ENCODE assay signal across 6 cellular contexts in the genomic region with DNA sequence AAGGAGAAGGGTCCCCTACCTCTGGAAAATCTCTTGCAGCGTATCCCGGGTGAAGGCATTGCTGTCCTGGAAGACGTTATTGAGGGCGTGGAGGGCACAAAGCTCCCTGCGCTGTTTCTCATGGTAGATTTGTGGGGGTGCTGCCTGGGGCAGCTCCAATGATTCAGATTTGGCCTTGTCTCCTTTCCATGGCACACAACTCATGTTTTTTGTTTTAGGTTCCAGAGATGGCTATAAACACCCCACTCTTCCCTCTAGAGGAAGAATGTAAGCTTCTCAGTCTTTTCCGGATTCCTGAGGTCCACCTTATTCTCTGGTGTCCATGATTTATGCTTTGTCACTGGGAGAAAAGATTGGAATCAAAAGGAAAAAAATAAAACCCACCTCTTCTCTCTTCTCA. TPM values are rescaled to one million over a fixed set of nuclear protein-coding genes. Genes with fewer than 3 reads are reported as not detected.
DNase-seq lines count a peak whose midpoint lies in the region; ATAC-seq and TF ChIP-seq lines count a peak whose summit lies in the region.

No MANE protein-coding gene starts in this region.

- H3K27ac Mint-ChIP-seq in GM23338 (no peak overlapping the region), mesothelial cell of epicardium (peak overlapping the region; percentile 98)

- H3K4me3 ChIP-seq in GM23338 (peak overlapping the region; percentile 97), adipocyte (ENCODE audit: low read length) (peak overlapping the region; percentile 93)

- H3K4me3 Mint-ChIP-seq in GM23338 (peak overlapping the region; percentile 98), mesothelial cell of epicardium (peak overlapping the region; percentile 98)

- H3K9me3 Mint-ChIP-seq in GM23338 = no peaks in the 10 kb centered on the region
- H3K9me3 Mint-ChIP-seq in mesothelial cell of epicardium = no peaks in the 10 kb centered on the region

- H3K9me2 ChIP-seq in GM23338 (ENCODE audit: insufficient read depth) = no peaks in the 10 kb centered on the region

- ATAC-seq in GM23338 = no peak

- peaks cover 8% of the 10 kb centered on the region; the same call in 2 of the 3 replicates for H3K36me3 Mint-ChIP-seq in GM23338 (ENCODE audit: low read depth)
- peaks cover 4% of the 10 kb centered on the region for H3K36me3 Mint-ChIP-seq in mesothelial cell of epicardium

- H4K20me1 ChIP-seq in GM23338 (replicated peaks; ENCODE audit: insufficient read depth) = peaks cover 13% of the 10 kb centered on the region

- H3K79me2 ChIP-seq in GM23338 (replicated peaks; ENCODE audit: insufficient read depth) = peaks cover 49% of the 10 kb centered on the region

- no peaks in the 10 kb centered on the region for H3K36me3 ChIP-seq in GM23338 (ENCODE audit: insufficient read depth)
- no peaks in the 10 kb centered on the region for H3K36me3 ChIP-seq in adipocyte (ENCODE audit: control insufficient read depth, insufficient read depth, low read length, severe bottlenecking)

- peak overlapping the region; percentile 95 for H3K4me2 ChIP-seq in GM23338

- peaks cover 23% of the 10 kb centered on the region for H3K4me1 ChIP-seq in GM23338 (ENCODE audit: insufficient read depth)
- H3K4me1 ChIP-seq in adipocyte (ENCODE audit: control insufficient read depth, insufficient read depth, low read length) = peaks cover 47% of the 10 kb centered on the region

- DNase-seq in GM23338 (ENCODE audit: low spot score) = no peak
- peak; percentile 57 for DNase-seq in adipocyte (ENCODE audit: low read depth)
- DNase-seq in mesothelial cell of epicardium (ENCODE audit: low spot score in 2 of 2, unreplicated experiment in 2 of 2) = no peak
- no peak for DNase-seq in NCI-H1048 (lab: John Stamatoyannopoulos, UW)
- no peak for DNase-seq in H4 (ENCODE audit: low spot score)
- DNase-seq in stimulated activated naive CD4-positive, alpha-beta T cell treated with Interleukin-2 at 50 U/mL for 16 hours (lab: John Stamatoyannopoulos, UW) = no peak

- no peak for TF ChIP-seq CTCF in GM23338 (conservative IDR thresholded peaks at IDR 0.05; ENCODE audit: low read depth in 2 of 2)
- no peak for TF ChIP-seq CTCF in mesothelial cell of epicardium (IDR thresholded peaks at IDR 0.05; ENCODE audit: unreplicated experiment)

- H3K27me3 Mint-ChIP-seq in GM23338 (ENCODE audit: insufficient read depth, low read depth, poor library complexity) (peaks cover 17% of the 10 kb centered on the region), mesothelial cell of epicardium (ENCODE audit: low read depth) (no peaks in the 10 kb centered on the region)

- H3K4me1 Mint-ChIP-seq in GM23338 (peaks cover 36% of the 10 kb centered on the region), mesothelial cell of epicardium (peaks cover 56% of the 10 kb centered on the region)

- no peaks in the 10 kb centered on the region for H3K9me3 ChIP-seq in adipocyte (ENCODE audit: control insufficient read depth, low read length)

- peaks cover 4% of the 10 kb centered on the region; the same call in 1 of the 2 replicates for H3F3A ChIP-seq in GM23338 (replicated peaks; ENCODE audit: low read depth)

- peak overlapping the region; percentile 74; the same call in 1 of the 2 replicates for H2AFZ ChIP-seq in GM23338

- no peak overlapping the region for H3K27ac ChIP-seq in GM23338 (ENCODE audit: low read depth)

- no peaks in the 10 kb centered on the region for H3K27me3 ChIP-seq in GM23338 (ENCODE audit: insufficient read depth)
- H3K27me3 ChIP-seq in adipocyte (replicated peaks; ENCODE audit: control insufficient read depth, insufficient read depth, low read length) = no peaks in the 10 kb centered on the region

- peak overlapping the region; percentile 92 for H3K9ac ChIP-seq in adipocyte (ENCODE audit: low read length)

TF ChIP-seq in GM23338, 12 proteins besides CTCF, POLR2A, EP300 and RAD21:
- TF ChIP-seq EZH2phosphoT487 (IDR thresholded peaks at IDR 0.05; ENCODE audit: unreplicated experiment) = no peak
- TF ChIP-seq, protein P1, sequence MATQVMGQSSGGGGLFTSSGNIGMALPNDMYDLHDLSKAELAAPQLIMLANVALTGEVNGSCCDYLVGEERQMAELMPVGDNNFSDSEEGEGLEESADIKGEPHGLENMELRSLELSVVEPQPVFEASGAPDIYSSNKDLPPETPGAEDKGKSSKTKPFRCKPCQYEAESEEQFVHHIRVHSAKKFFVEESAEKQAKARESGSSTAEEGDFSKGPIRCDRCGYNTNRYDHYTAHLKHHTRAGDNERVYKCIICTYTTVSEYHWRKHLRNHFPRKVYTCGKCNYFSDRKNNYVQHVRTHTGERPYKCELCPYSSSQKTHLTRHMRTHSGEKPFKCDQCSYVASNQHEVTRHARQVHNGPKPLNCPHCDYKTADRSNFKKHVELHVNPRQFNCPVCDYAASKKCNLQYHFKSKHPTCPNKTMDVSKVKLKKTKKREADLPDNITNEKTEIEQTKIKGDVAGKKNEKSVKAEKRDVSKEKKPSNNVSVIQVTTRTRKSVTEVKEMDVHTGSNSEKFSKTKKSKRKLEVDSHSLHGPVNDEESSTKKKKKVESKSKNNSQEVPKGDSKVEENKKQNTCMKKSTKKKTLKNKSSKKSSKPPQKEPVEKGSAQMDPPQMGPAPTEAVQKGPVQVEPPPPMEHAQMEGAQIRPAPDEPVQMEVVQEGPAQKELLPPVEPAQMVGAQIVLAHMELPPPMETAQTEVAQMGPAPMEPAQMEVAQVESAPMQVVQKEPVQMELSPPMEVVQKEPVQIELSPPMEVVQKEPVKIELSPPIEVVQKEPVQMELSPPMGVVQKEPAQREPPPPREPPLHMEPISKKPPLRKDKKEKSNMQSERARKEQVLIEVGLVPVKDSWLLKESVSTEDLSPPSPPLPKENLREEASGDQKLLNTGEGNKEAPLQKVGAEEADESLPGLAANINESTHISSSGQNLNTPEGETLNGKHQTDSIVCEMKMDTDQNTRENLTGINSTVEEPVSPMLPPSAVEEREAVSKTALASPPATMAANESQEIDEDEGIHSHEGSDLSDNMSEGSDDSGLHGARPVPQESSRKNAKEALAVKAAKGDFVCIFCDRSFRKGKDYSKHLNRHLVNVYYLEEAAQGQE (IDR thresholded peaks at IDR 0.05; ENCODE audit: unreplicated experiment) = no peak
- TF ChIP-seq POLR2AphosphoS5 (IDR thresholded peaks at IDR 0.05; ENCODE audit: low read depth) = no peak
- TF ChIP-seq CREB1 (CRISPR knock-in tag; IDR thresholded peaks at IDR 0.05; ENCODE audit: low read depth) = no peak
- TF ChIP-seq, protein P2, sequence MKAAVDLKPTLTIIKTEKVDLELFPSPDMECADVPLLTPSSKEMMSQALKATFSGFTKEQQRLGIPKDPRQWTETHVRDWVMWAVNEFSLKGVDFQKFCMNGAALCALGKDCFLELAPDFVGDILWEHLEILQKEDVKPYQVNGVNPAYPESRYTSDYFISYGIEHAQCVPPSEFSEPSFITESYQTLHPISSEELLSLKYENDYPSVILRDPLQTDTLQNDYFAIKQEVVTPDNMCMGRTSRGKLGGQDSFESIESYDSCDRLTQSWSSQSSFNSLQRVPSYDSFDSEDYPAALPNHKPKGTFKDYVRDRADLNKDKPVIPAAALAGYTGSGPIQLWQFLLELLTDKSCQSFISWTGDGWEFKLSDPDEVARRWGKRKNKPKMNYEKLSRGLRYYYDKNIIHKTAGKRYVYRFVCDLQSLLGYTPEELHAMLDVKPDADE (IDR thresholded peaks at IDR 0.05) = no peak
- no peak for TF ChIP-seq STAT1 (IDR thresholded peaks at IDR 0.05; ENCODE audit: unreplicated experiment)
- no peak for TF ChIP-seq ZNF114 (CRISPR knock-in tag; IDR thresholded peaks at IDR 0.05)
- TF ChIP-seq ZNF331 (CRISPR knock-in tag; IDR thresholded peaks at IDR 0.05; ENCODE audit: low read depth) = no peak
TF ChIP-seq in GM23338: peak in this region for 0.

RNA-seq across cellular contexts. Expression of a gene that starts 1.0 kb away (rescaled TPM):
- total RNA-seq in GM23338 (2014; rRNA removed; shearing (Covaris generic)) = 16.1 and 19.7 TPM in 2 replicates
- 4.6 and 5.5 TPM in 2 replicates for polyA plus RNA-seq in GM23338 (2016; fragmentation: Nextera tagmentation; extraction: Ambion mirVana)
- total RNA-seq in mesothelial cell of epicardium = 58.4 to 59.6 TPM (median 59.6 TPM) in 3 replicates
- 40.7 and 52.1 TPM in 2 replicates for total RNA-seq in H4 (2014; rRNA removed; shearing (Covaris generic))

RNA-seq across cellular contexts. Expression of a gene that starts 6.0 kb away (rescaled TPM):
- total RNA-seq in GM23338 (2014; rRNA removed; shearing (Covaris generic)) = 79.9 and 88.4 TPM in 2 replicates
- 27.2 and 31.0 TPM in 2 replicates for polyA plus RNA-seq in GM23338 (2016; fragmentation: Nextera tagmentation; extraction: Ambion mirVana)
- 71.6 to 74.3 TPM (median 73.1 TPM) in 3 replicates for total RNA-seq in mesothelial cell of epicardium
- 12.1 and 12.9 TPM in 2 replicates for total RNA-seq in H4 (2014; rRNA removed; shearing (Covaris generic))

RNA-seq across cellular contexts. Expression of a gene that starts 18.0 kb away (rescaled TPM):
- total RNA-seq in GM23338 (2014; rRNA removed; shearing (Covaris generic)) = 84.0 and 87.0 TPM in 2 replicates
- polyA plus RNA-seq in GM23338 (2016; fragmentation: Nextera tagmentation; extraction: Ambion mirVana) = 125 and 131 TPM in 2 replicates
- total RNA-seq in mesothelial cell of epicardium = 59.7 to 68.1 TPM (median 61.4 TPM) in 3 replicates
- 90.7 and 97.3 TPM in 2 replicates for total RNA-seq in H4 (2014; rRNA removed; shearing (Covaris generic))

RNA-seq across cellular contexts. Expression of a gene that starts 43.3 kb away (rescaled TPM):
- total RNA-seq in GM23338 (2014; rRNA removed; shearing (Covaris generic)) = 12.8 and 13.2 TPM in 2 replicates
- polyA plus RNA-seq in GM23338 (2016; fragmentation: Nextera tagmentation; extraction: Ambion mirVana) = 36.1 and 36.4 TPM in 2 replicates
- total RNA-seq in mesothelial cell of epicardium = 38.5 to 40.4 TPM (median 40.0 TPM) in 3 replicates
- total RNA-seq in H4 (2014; rRNA removed; shearing (Covaris generic)) = 20.4 and 25.0 TPM in 2 replicates

RNA-seq across cellular contexts. Expression of a gene that starts 43.6 kb away (rescaled TPM):
- total RNA-seq in GM23338 (2014; rRNA removed; shearing (Covaris generic)) = 6.1 and 11.0 TPM in 2 replicates
- polyA plus RNA-seq in GM23338 (2016; fragmentation: Nextera tagmentation; extraction: Ambion mirVana) = 4.3 and 5.8 TPM in 2 replicates
- 10.3 to 11.9 TPM (median 11.0 TPM) in 3 replicates for total RNA-seq in mesothelial cell of epicardium
- 0.23 and 0.33 TPM in 2 replicates for total RNA-seq in H4 (2014; rRNA removed; shearing (Covaris generic))
